In genomic region chr3:107651782-107652181, GRCh38 we compare ENCODE assay signal across 11 cellular contexts.
DNase-seq lines count a peak whose midpoint lies in the region; ATAC-seq and TF ChIP-seq lines count a peak whose summit lies in the region.
"Had no signal": no experiment of that assay in that cellular context is flagged by ENCODE, and none has a peak within 500 bp of the region (broad histone marks: within the 10 kb centered on the region; RNA-seq: fewer than 3 reads in every experiment).

No MANE protein-coding gene starts in this region.

- peaks cover 24% of the 10 kb centered on the region for H3K4me1 Mint-ChIP-seq in activated T-cell treated with anti-CD3 and anti-CD28 coated beads, Interleukin-2, amount 50 U/mL, for 72 hours (ENCODE audit: low read depth)
- peaks cover 24% of the 10 kb centered on the region for H3K4me1 Mint-ChIP-seq in stimulated activated memory B cell treated with anti-CD40 and anti-IgM and Interleukin-4, amounts not matched to agents 10 μg/mL and 1 μg/mL and 100 μg/mL, for 72 hours

- no peak overlapping the region for H3K9ac ChIP-seq in PC-3 (ENCODE audit: low read length)

- TF ChIP-seq CTCF in PC-3 (conservative IDR thresholded peaks at IDR 0.05; ENCODE audit: low read depth, low read length), result no peak

- intact Hi-C loops in PC-3 (cut with micrococcal nuclease), result loop anchor here (10.0 kb wide), 1 partner anchor 217 kb away; no protein-coding TSS in a partner anchor

- H3K4me3 ChIP-seq in PC-3 (ENCODE audit: low read length), result no peak overlapping the region

- CTCF ChIA-PET in PC-3 (lab: Charles Lee), result no interaction called here

- no TSS peak for BruUV-seq in PC-3 (replicated peaks; lab: Mats Ljungman, UMichigan)

- peaks cover 9% of the 10 kb centered on the region for H3K4me1 ChIP-seq in PC-3 (ENCODE audit: insufficient read depth, low read length)

- no peak overlapping the region for H3K27ac ChIP-seq in PC-3 (ENCODE audit: low read length)
- H3K27ac ChIP-seq: VCaP had no signal

- peak; percentile 25 to 45 for ATAC-seq in activated T-cell treated with anti-CD3 and anti-CD28 coated beads, Interleukin-2, amount 50 U/mL, for 72 hours (replicated peaks in 1 of 2)
- ATAC-seq in GM21825 (IDR thresholded peaks at IDR 0.05; ENCODE audit: unreplicated experiment) (peak; percentile 76), HG03442 (IDR thresholded peaks at IDR 0.05; ENCODE audit: unreplicated experiment) (peak; percentile 77), PC-3 (no peak), SK-N-SH treated with all-trans-retinoic acid at 6 μM for 48 hours (no peak)
- ATAC-seq in stimulated activated memory B cell treated with anti-CD40 and anti-IgM and Interleukin-4, amounts not matched to agents 10 μg/mL and 1 μg/mL and 100 μg/mL, for 72 hours, result no peak

- no peaks in the 10 kb centered on the region for H3K9me2 ChIP-seq in PC-3 (replicated peaks; ENCODE audit: low read length)

- H3K36me3 ChIP-seq in PC-3 (ENCODE audit: low read depth, low read length), result no peaks in the 10 kb centered on the region

- H3K27ac Mint-ChIP-seq in activated T-cell treated with anti-CD3 and anti-CD28 coated beads, Interleukin-2, amount 50 U/mL, for 72 hours, result peak overlapping the region; percentile 87
- H3K27ac Mint-ChIP-seq in stimulated activated memory B cell treated with anti-CD40 and anti-IgM and Interleukin-4, amounts not matched to agents 10 μg/mL and 1 μg/mL and 100 μg/mL, for 72 hours, result peak overlapping the region; percentile 71
- H3K27ac Mint-ChIP-seq: activated naive CD4-positive, alpha-beta T cell treated with anti-CD3 and anti-CD28 coated beads, Interleukin-2, amount 10 ng/mL, durations not matched to agents 7 days and 5 days had no signal

- H3K9me3 ChIP-seq in PC-3 (ENCODE audit: low read length), result no peaks in the 10 kb centered on the region

- no peaks in the 10 kb centered on the region for H3K79me2 ChIP-seq in PC-3 (ENCODE audit: low read length)

- no peaks in the 10 kb centered on the region for H4K20me1 ChIP-seq in PC-3 (ENCODE audit: low read length)

- peak overlapping the region in 1 of 2 donors; percentile 33 for H3K4me3 Mint-ChIP-seq in activated T-cell treated with anti-CD3 and anti-CD28 coated beads, Interleukin-2, amount 50 U/mL, for 72 hours
- no peak overlapping the region for H3K4me3 Mint-ChIP-seq in stimulated activated memory B cell treated with anti-CD40 and anti-IgM and Interleukin-4, amounts not matched to agents 10 μg/mL and 1 μg/mL and 100 μg/mL, for 72 hours
- H3K4me3 Mint-ChIP-seq: activated naive CD4-positive, alpha-beta T cell treated with anti-CD3 and anti-CD28 coated beads, Interleukin-2, amount 10 ng/mL, durations not matched to agents 7 days and 5 days had no signal

- H2AFZ ChIP-seq in PC-3 (ENCODE audit: low read length), result no peak overlapping the region

- H3K27me3 Mint-ChIP-seq in activated T-cell treated with anti-CD3 and anti-CD28 coated beads, Interleukin-2, amount 50 U/mL, for 72 hours (ENCODE audit: low read depth), result no peaks in the 10 kb centered on the region
- no peaks in the 10 kb centered on the region for H3K27me3 Mint-ChIP-seq in stimulated activated memory B cell treated with anti-CD40 and anti-IgM and Interleukin-4, amounts not matched to agents 10 μg/mL and 1 μg/mL and 100 μg/mL, for 72 hours
- H3K27me3 Mint-ChIP-seq: activated naive CD4-positive, alpha-beta T cell treated with anti-CD3 and anti-CD28 coated beads, Interleukin-2, amount 10 ng/mL, durations not matched to agents 7 days and 5 days had no signal

- peaks cover 2 to 5% of the 10 kb centered on the region in 2 donors for H3K36me3 Mint-ChIP-seq in activated T-cell treated with anti-CD3 and anti-CD28 coated beads, Interleukin-2, amount 50 U/mL, for 72 hours (ENCODE audit: insufficient read depth in 2 of 2)
- H3K36me3 Mint-ChIP-seq in stimulated activated memory B cell treated with anti-CD40 and anti-IgM and Interleukin-4, amounts not matched to agents 10 μg/mL and 1 μg/mL and 100 μg/mL, for 72 hours, result peaks cover 23% of the 10 kb centered on the region

- no peak for DNase-seq in activated T-cell treated with anti-CD3 and anti-CD28 coated beads, Interleukin-2, amount 50 U/mL, for 72 hours
- DNase-seq in activated T-cell treated with anti-CD3 and anti-CD28 coated beads, Interleukin-2, amount 50 U/mL, for 48 hours, result no peak
- DNase-seq in PC-3 (no peak), AG08396 (ENCODE audit: low spot score) (no peak)
- DNase-seq: activated naive CD4-positive, alpha-beta T cell treated with anti-CD3 and anti-CD28 coated beads, Interleukin-2, amount 10 ng/mL, durations not matched to agents 7 days and 5 days; NCI-H2029 had no signal

- H3K9me3 Mint-ChIP-seq in activated T-cell treated with anti-CD3 and anti-CD28 coated beads, Interleukin-2, amount 50 U/mL, for 72 hours, result no peaks in the 10 kb centered on the region
- peaks cover 3% of the 10 kb centered on the region for H3K9me3 Mint-ChIP-seq in stimulated activated memory B cell treated with anti-CD40 and anti-IgM and Interleukin-4, amounts not matched to agents 10 μg/mL and 1 μg/mL and 100 μg/mL, for 72 hours
- H3K9me3 Mint-ChIP-seq: activated naive CD4-positive, alpha-beta T cell treated with anti-CD3 and anti-CD28 coated beads, Interleukin-2, amount 10 ng/mL, durations not matched to agents 7 days and 5 days had no signal

- H3F3A ChIP-seq in PC-3 (ENCODE audit: low read length, unreplicated experiment), result no peaks in the 10 kb centered on the region

- POLR2A ChIA-PET in PC-3 (lab: Charles Lee; ENCODE audit: unreplicated experiment), result no interaction called here

- H3K4me2 ChIP-seq in PC-3 (ENCODE audit: low read length), result no peak overlapping the region

- no peaks in the 10 kb centered on the region for H3K27me3 ChIP-seq in PC-3 (ENCODE audit: low read length)

TF ChIP-seq in SK-N-SH treated with all-trans-retinoic acid at 6 μM for 48 hours, 23 proteins besides CTCF, POLR2A, EP300 and RAD21:
- TF ChIP-seq OSR1 (CRISPR knock-in tag; IDR thresholded peaks at IDR 0.05) (no peak), BACH2 (CRISPR knock-in tag; IDR thresholded peaks at IDR 0.05; ENCODE audit: borderline replicate concordance) (no peak), ZNF565 (CRISPR knock-in tag; conservative IDR thresholded peaks at IDR 0.05; ENCODE audit: low read depth) (no peak), CSRNP3 (CRISPR knock-in tag; IDR thresholded peaks at IDR 0.05) (no peak), TOX (CRISPR knock-in tag; IDR thresholded peaks at IDR 0.05; ENCODE audit: borderline replicate concordance) (no peak), ESRRG (CRISPR knock-in tag; IDR thresholded peaks at IDR 0.05) (no peak), TCF4 (CRISPR knock-in tag; IDR thresholded peaks at IDR 0.05; ENCODE audit: borderline replicate concordance) (no peak), SNAI2 (CRISPR knock-in tag; IDR thresholded peaks at IDR 0.05) (no peak), PATZ1 (CRISPR knock-in tag; IDR thresholded peaks at IDR 0.05; ENCODE audit: borderline replicate concordance) (no peak), ZC3H10 (CRISPR knock-in tag; IDR thresholded peaks at IDR 0.05) (no peak), ZNF70 (CRISPR knock-in tag; IDR thresholded peaks at IDR 0.05) (no peak), POU6F1 (CRISPR knock-in tag; IDR thresholded peaks at IDR 0.05; ENCODE audit: borderline replicate concordance, low read depth) (no peak), ZFP3 (CRISPR knock-in tag; IDR thresholded peaks at IDR 0.05) (no peak), RARB (CRISPR knock-in tag; IDR thresholded peaks at IDR 0.05) (no peak)

Comparison
In these comparisons a context has a peak if more than half of its experiments do, and no peak if none do; other contexts are left out.
1. ATAC-seq: peak in activated T-cell treated with anti-CD3 and anti-CD28 coated beads, Interleukin-2, amount 50 U/mL, for 72 hours (2 of 2), GM21825 (single experiment) and HG03442 (single experiment); none in stimulated activated memory B cell treated with anti-CD40 and anti-IgM and Interleukin-4, amounts not matched to agents 10 μg/mL and 1 μg/mL and 100 μg/mL, for 72 hours (single experiment), PC-3 (single experiment) and SK-N-SH treated with all-trans-retinoic acid at 6 μM for 48 hours (single experiment).